In the genomic region with DNA sequence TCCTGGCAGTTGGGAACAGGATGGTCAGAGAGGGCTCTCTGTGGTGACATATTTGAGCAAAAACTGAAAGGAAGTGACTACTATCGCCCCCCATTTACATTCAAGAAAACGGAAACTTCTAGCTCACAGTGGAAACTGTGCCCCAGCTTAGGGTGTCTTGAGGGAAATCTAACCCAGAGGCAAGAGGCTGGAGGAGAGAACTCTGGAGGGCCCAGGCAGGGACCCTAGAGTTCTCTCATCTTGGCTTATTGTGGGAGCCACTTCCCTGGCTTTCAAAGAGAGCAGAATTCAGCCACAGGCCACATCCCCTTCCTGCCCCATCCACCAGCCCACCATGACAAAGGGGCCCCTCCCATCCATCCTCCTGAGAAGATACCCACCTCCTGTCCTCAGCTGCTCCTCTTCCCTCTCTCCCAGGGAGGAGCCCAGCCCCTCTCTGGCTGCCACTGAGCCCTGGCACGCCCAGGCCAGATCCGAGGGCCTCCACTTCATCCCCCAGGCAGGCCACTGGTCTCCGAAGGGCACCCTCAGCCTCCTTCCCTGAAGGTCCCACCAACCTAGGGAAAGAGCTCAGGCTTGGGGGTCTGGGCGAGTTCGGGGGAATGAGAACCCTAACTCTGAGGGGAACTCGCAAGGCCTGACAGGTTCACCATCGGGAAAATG, we compare ENCODE assay signal across 14 cellular contexts. TPM values are rescaled to one million over a fixed set of nuclear protein-coding genes. Genes with fewer than 3 reads are reported as not detected.
DNase-seq lines count a peak whose midpoint lies in the region; ATAC-seq and TF ChIP-seq lines count a peak whose summit lies in the region.
"Had no signal": no experiment of that assay in that cellular context is flagged by ENCODE, and none has a peak within 500 bp of the region (broad histone marks: within the 10 kb centered on the region; RNA-seq: fewer than 3 reads in every experiment).

No MANE protein-coding gene starts in this region.

- POLR2A ChIA-PET in T-cell (lab: Charles Lee) = no interaction called here

- H3K27me3 ChIP-seq in breast epithelium = no peaks in the 10 kb centered on the region
- H3K27me3 ChIP-seq in mammary epithelial cell (ENCODE audit: insufficient read depth, low read length) = no peaks in the 10 kb centered on the region
- no peaks in the 10 kb centered on the region for H3K27me3 ChIP-seq in tibial nerve
- H3K27me3 ChIP-seq: SJSA1, upper lobe of left lung had no signal

- no peaks in the 10 kb centered on the region for H3K36me3 Mint-ChIP-seq in T-cell
- H3K36me3 Mint-ChIP-seq in type B pancreatic cell = no peaks in the 10 kb centered on the region

- H3K27me3 Mint-ChIP-seq in T-cell (no peaks in the 10 kb centered on the region), type B pancreatic cell (peaks cover 5% of the 10 kb centered on the region)

- H3K27ac Mint-ChIP-seq in T-cell (peak overlapping the region; percentile 66 to 67), type B pancreatic cell (peak overlapping the region; percentile 95)

- dilution Hi-C loops in mammary epithelial cell (cut with HindIII; ENCODE audit: low sequenced_read_pairs) = no loop called here

- H3K9me3 ChIP-seq in breast epithelium (no peaks in the 10 kb centered on the region), mammary epithelial cell (replicated peaks; ENCODE audit: insufficient read depth, low read length) (no peaks in the 10 kb centered on the region), tibial nerve (no peaks in the 10 kb centered on the region)
- H3K9me3 ChIP-seq: SJSA1, upper lobe of left lung had no signal

- H3K27ac ChIP-seq in breast epithelium (peak overlapping the region; percentile 40 to 92), mammary epithelial cell (ENCODE audit: insufficient read depth, low read depth, low read length) (no peak overlapping the region), tibial nerve (no peak overlapping the region)
- H3K27ac ChIP-seq: SJSA1, upper lobe of left lung had no signal

- no peak overlapping the region for H3K4me2 ChIP-seq in mammary epithelial cell (ENCODE audit: insufficient read depth, low read depth, low read length)

- in situ Hi-C loops in mammary epithelial cell (cut with MboI; ENCODE audit: low sequenced_read_pairs in 2 of 2) = loop anchor here in 1 of 2 donors (25.0 kb wide), 1 partner anchor 493 kb away; no protein-coding TSS in a partner anchor

- CTCF ChIA-PET in mammary epithelial cell (lab: Charles Lee; ENCODE audit: low non-redundant PET) = no interaction called here
- CTCF ChIA-PET in T-cell (lab: Charles Lee) = interaction anchor here (0.6 to 2.6 kb wide), 4 partner anchors 14 to 131 kb away, joined by 3 to 13 read pairs (median 4); no protein-coding TSS in a partner anchor

- DNase-seq in breast epithelium (ENCODE audit: low spot score in 2 of 2) (peak in 1 of 2 donors; percentile 43), mammary epithelial cell (no peak), T-cell (peak in 14 of 34 experiments; percentile 4 to 39 (median 20)), germinal center (ENCODE audit: low spot score) (peak; percentile 30), type B pancreatic cell (ENCODE audit: extremely low spot score, unreplicated experiment) (no peak), tibial nerve (ENCODE audit: low spot score in 2 of 2) (no peak), NCI-H2196 treated with DMSO at 0.1 percent for 48 hours (lab: John Stamatoyannopoulos, UW; ENCODE audit: unreplicated experiment) (no peak)
- DNase-seq: hippocampal formation had no signal

- BruUV-seq in mammary epithelial cell (replicated peaks; lab: Mats Ljungman, UMichigan) = no TSS peak

- WGBS in mammary epithelial cell (ENCODE audit: low coverage, missing lambda C conversion rate) = 91% methylated on average over 8 of the region's 9 CpGs
- 81 to 86% methylated on average over 9 of the region's 9 CpGs for WGBS in tibial nerve, 2 donors

- no peaks in the 10 kb centered on the region for H4K20me1 ChIP-seq in mammary epithelial cell (ENCODE audit: insufficient read depth, low read length)

- H2AFZ ChIP-seq in mammary epithelial cell (ENCODE audit: low read depth, low read length) = no peak overlapping the region

- peak overlapping the region; percentile 21 to 63 (median 31) for H3K4me3 Mint-ChIP-seq in T-cell
- no peak overlapping the region for H3K4me3 Mint-ChIP-seq in type B pancreatic cell

- peaks cover 52 to 59% (median 58%) of the 10 kb centered on the region in 3 donors for H3K4me1 Mint-ChIP-seq in T-cell
- peaks cover 28% of the 10 kb centered on the region for H3K4me1 Mint-ChIP-seq in type B pancreatic cell (ENCODE audit: unreplicated experiment)

- no peak for TF ChIP-seq CTCF in breast epithelium (IDR thresholded peaks at IDR 0.05)
- TF ChIP-seq CTCF in mammary epithelial cell (conservative IDR thresholded peaks at IDR 0.05 in 1 of 2, IDR thresholded peaks at IDR 0.05 in 1 of 2; ENCODE audit: extremely low read depth in 1 of 2, insufficient read depth in 1 of 2, low read depth in 1 of 2, low read length in 2 of 2) = no peak
- no peak for TF ChIP-seq CTCF in type B pancreatic cell (conservative IDR thresholded peaks at IDR 0.05)
- TF ChIP-seq CTCF in tibial nerve (IDR thresholded peaks at IDR 0.05) = no peak

- H3K79me2 ChIP-seq in mammary epithelial cell (ENCODE audit: insufficient read depth, low read length) = no peaks in the 10 kb centered on the region

- no peak for TF ChIP-seq POLR2A in breast epithelium (IDR thresholded peaks at IDR 0.05)
- TF ChIP-seq POLR2A in tibial nerve (IDR thresholded peaks at IDR 0.05) = no peak

- no peak overlapping the region for H3K4me3 ChIP-seq in breast epithelium
- H3K4me3 ChIP-seq in mammary epithelial cell (replicated peaks in 1 of 3; ENCODE audit: insufficient read depth in 1 of 3, low read depth in 2 of 3, low read length in 3 of 3) = no peak overlapping the region
- H3K4me3 ChIP-seq in tibial nerve = no peak overlapping the region
- H3K4me3 ChIP-seq: SJSA1, upper lobe of left lung had no signal

- no peak overlapping the region for H3K9ac ChIP-seq in mammary epithelial cell (ENCODE audit: insufficient read depth, low read length)

- intact Hi-C loops in breast epithelium (cut with DNase I; ENCODE audit: low total_unique reads) (no loop called here), mammary epithelial cell (cut with micrococcal nuclease) (no loop called here)

- H3K36me3 ChIP-seq in breast epithelium (no peaks in the 10 kb centered on the region), mammary epithelial cell (ENCODE audit: insufficient read depth, low read length) (no peaks in the 10 kb centered on the region), tibial nerve (no peaks in the 10 kb centered on the region)
- H3K36me3 ChIP-seq: SJSA1, upper lobe of left lung had no signal

- H3K9me3 Mint-ChIP-seq in T-cell = no peaks in the 10 kb centered on the region
- H3K9me3 Mint-ChIP-seq in type B pancreatic cell = no peaks in the 10 kb centered on the region

- ATAC-seq in T-cell (replicated peaks in 1 of 4) (peak; percentile 81 to 85 (median 82)), GM18511 (IDR thresholded peaks at IDR 0.05; ENCODE audit: unreplicated experiment) (no peak)

- TF ChIP-seq EP300 in tibial nerve (IDR thresholded peaks at IDR 0.05) = no peak

- no peaks in the 10 kb centered on the region for H3K4me1 ChIP-seq in breast epithelium
- H3K4me1 ChIP-seq in mammary epithelial cell (ENCODE audit: insufficient read depth, low read length) = no peaks in the 10 kb centered on the region
- no peaks in the 10 kb centered on the region for H3K4me1 ChIP-seq in tibial nerve
- H3K4me1 ChIP-seq: SJSA1 had no signal

RNA-seq across cellular contexts. Expression of a gene that starts 1.6 kb away (rescaled TPM):
- total RNA-seq in breast epithelium (10 to 100 TPM in 2 of 3 donors, under 1 TPM in 1; 0.32 to 34.0 (median 12.5) TPM), mammary epithelial cell (under 1 TPM in 1 of 2 donors, not detected in 1; under 0.01 TPM), T-cell (1 to 10 TPM; 2.1 to 4.7 (median 3.7) TPM), type B pancreatic cell (ENCODE audit: low replicate concordance) (6.9 and 22.7 TPM in 2 replicates), tibial nerve (1 to 10 TPM in 1 of 4 donors, under 1 TPM in 1, not detected in 2; 0.60 to 1.7 TPM)
- polyA plus RNA-seq in mammary epithelial cell = 0.12 TPM
- not detected for polyA minus RNA-seq in mammary epithelial cell
- total RNA-seq: MCF 10A, NCI-H460, SJSA1 had no signal
- polyA plus RNA-seq: BJ had no signal

RNA-seq across cellular contexts. Expression of a gene that starts 54.3 kb away (rescaled TPM):
- total RNA-seq in breast epithelium (10 to 100 TPM; 16.0 to 25.0 (median 20.3) TPM), mammary epithelial cell (under 1 TPM in 1 of 2 donors, not detected in 1; 0.21 TPM), T-cell (under 1 TPM in 3 of 5 donors, not detected in 2; 0.38 to 0.73 (median 0.53) TPM), type B pancreatic cell (ENCODE audit: low replicate concordance) (22.9 and 66.6 TPM in 2 replicates), tibial nerve (10 to 100 TPM; 29.4 to 74.1 (median 65.7) TPM)
- 0.35 TPM for polyA plus RNA-seq in mammary epithelial cell
- not detected for polyA minus RNA-seq in mammary epithelial cell
- total RNA-seq: MCF 10A, NCI-H460 had no signal
- polyA plus RNA-seq: BJ had no signal

RNA-seq across cellular contexts. Expression of a gene that starts 55.4 kb away (rescaled TPM):
- total RNA-seq in breast epithelium = 10 to 100 TPM in 2 of 3 donors, 1 to 10 TPM in 1; 9.8 to 47.5 (median 13.3) TPM
- total RNA-seq in mammary epithelial cell = not detected
- polyA plus RNA-seq in mammary epithelial cell = 0.19 TPM
- polyA minus RNA-seq in mammary epithelial cell = not detected
- total RNA-seq in T-cell = 100 to 1,000 TPM; 195 to 450 (median 375) TPM
- total RNA-seq in type B pancreatic cell (ENCODE audit: low replicate concordance) = 0.48 and 0.62 TPM in 2 replicates
- total RNA-seq in tibial nerve = 10 to 100 TPM; 16.7 to 42.0 (median 25.9) TPM
- total RNA-seq: MCF 10A, SJSA1 had no signal
- polyA plus RNA-seq: BJ had no signal

Comparison
In these comparisons a context has a peak if more than half of its experiments do, and no peak if none do; other contexts are left out.
1. H3K27ac ChIP-seq: peak in breast epithelium (2 of 2); none in mammary epithelial cell (single experiment) and tibial nerve (0 of 4).
2. RNA of a gene that starts 54.3 kb away (total RNA-seq): 29.4 to 74.1 TPM in tibial nerve, 22.9 to 66.6 TPM in type B pancreatic cell and 16.0 to 25.0 TPM in breast epithelium; 0.38 to 0.73 TPM in T-cell and 0.21 TPM in mammary epithelial cell; every median in the first group is over 4 times any median in the second.
3. RNA of a gene that starts 55.4 kb away (total RNA-seq): 195 to 450 TPM in T-cell; 16.7 to 42.0 TPM in tibial nerve, 9.8 to 47.5 TPM in breast epithelium, not detected in mammary epithelial cell and 0.48 to 0.62 TPM in type B pancreatic cell; every median in the first group is over 4 times any median in the second.